ENCODE assay signal across 8 cellular contexts in the genomic region with DNA sequence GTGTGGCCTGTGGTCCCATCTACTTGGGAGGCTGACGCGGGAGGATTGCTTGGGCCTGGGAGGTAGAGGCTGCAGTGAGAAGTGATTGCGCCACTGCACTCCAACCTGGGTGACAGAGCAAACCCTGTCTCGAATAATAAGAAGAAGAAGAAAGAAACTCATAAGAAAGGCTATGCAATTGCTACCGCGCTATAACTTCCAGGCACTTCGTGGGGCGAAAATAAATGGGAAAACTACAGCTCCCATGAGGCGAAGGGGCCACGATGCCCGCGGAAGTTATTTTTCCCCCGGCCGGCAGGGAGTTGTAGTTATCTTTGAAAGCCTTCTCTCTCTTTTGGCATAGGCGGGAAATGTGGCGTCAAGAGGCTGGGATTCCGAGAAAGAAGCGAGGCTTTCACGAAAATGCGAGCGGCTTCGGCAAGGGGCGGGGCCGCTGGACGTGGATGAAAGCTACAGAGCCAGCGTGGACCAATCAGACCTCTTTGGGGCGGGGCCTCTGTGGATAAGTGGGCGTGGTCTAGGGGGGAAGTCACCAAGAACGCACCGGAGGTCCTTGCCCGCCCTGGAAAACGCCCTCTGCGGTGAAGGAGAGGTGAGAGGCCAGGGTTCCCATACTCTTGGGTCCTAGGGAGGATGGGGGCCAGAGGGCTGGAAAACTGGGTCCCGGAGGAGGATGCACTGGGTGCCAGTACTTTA. TPM values are rescaled to one million over a fixed set of nuclear protein-coding genes. Genes with fewer than 3 reads are reported as not detected.
DNase-seq lines count a peak whose midpoint lies in the region; ATAC-seq and TF ChIP-seq lines count a peak whose summit lies in the region.

A gene (plus strand): TSS at position 532 of the 696 bp plus-strand sequence. CDS start 485 bp downstream, outside the sequence.

- peak within 1 kb of the TSS; percentile 92 for H3K9ac ChIP-seq in fibroblast of lung (ENCODE audit: insufficient read depth, low read length)

- H3K27ac ChIP-seq in RWPE1 (peak within 1 kb of the TSS; percentile 91), fibroblast of lung (ENCODE audit: insufficient read depth, low read length) (peak within 1 kb of the TSS; percentile 92)
- H3K27ac ChIP-seq in naive thymus-derived CD4-positive, alpha-beta T cell (ENCODE audit: low read depth, low read length), result peak within 1 kb of the TSS; percentile 92

- H3K9me3 ChIP-seq in fibroblast of lung (ENCODE audit: control insufficient read depth, insufficient read depth, low read depth, low read length), result no peaks in the 10 kb centered on the region
- H3K9me3 ChIP-seq in naive thymus-derived CD4-positive, alpha-beta T cell (ENCODE audit: control insufficient read depth in 2 of 3, low read length in 3 of 3), result no peaks in the 10 kb centered on the region

- peaks cover under 1% of the 10 kb centered on the region for H3K27me3 Mint-ChIP-seq in activated T-helper 17 cell treated with anti-CD3 and anti-CD28 coated beads, Interleukin-2, amount 50 U/mL, for 72 hours
- H3K27me3 Mint-ChIP-seq in naive thymus-derived CD4-positive, alpha-beta T cell, result peaks cover under 1 to 11% (median 2%) of the 10 kb centered on the region in 5 donors
- H3K27me3 Mint-ChIP-seq in stimulated activated naive B cell treated with anti-CD40 and anti-IgM and Interleukin-4, amounts not matched to agents 10 μg/mL and 1 μg/mL and 100 μg/mL, for 72 hours, result peaks cover 18 to 27% of the 10 kb centered on the region in 2 donors

- H3K4me1 ChIP-seq in fibroblast of lung (ENCODE audit: control insufficient read depth, extremely low read depth, insufficient read depth, low read length), result no peaks in the 10 kb centered on the region
- H3K4me1 ChIP-seq in naive thymus-derived CD4-positive, alpha-beta T cell (ENCODE audit: control insufficient read depth in 2 of 2, insufficient read depth in 2 of 2, low read length in 2 of 2), result peaks cover 11 to 12% of the 10 kb centered on the region in 2 donors

- H3K36me3 Mint-ChIP-seq in activated T-helper 17 cell treated with anti-CD3 and anti-CD28 coated beads, Interleukin-2, amount 50 U/mL, for 72 hours (ENCODE audit: low read depth), result peaks cover 41% of the 10 kb centered on the region
- peaks cover 0 to 22% (median 7%) of the 10 kb centered on the region in 5 donors for H3K36me3 Mint-ChIP-seq in naive thymus-derived CD4-positive, alpha-beta T cell
- peaks cover 17 to 29% of the 10 kb centered on the region in 2 donors for H3K36me3 Mint-ChIP-seq in stimulated activated naive B cell treated with anti-CD40 and anti-IgM and Interleukin-4, amounts not matched to agents 10 μg/mL and 1 μg/mL and 100 μg/mL, for 72 hours

- DNase-seq in DMS53 treated with DMSO at 0.1 percent for 48 hours (lab: John Stamatoyannopoulos, UW; ENCODE audit: unreplicated experiment) (peak; percentile 92), LNCaP clone FGC (ENCODE audit: low read depth) (peak; percentile 82), RWPE1 (ENCODE audit: low spot score) (peak; percentile 99), fibroblast of lung (ENCODE audit: low read depth in 2 of 2) (peak; percentile 97 to 99)
- DNase-seq in naive thymus-derived CD4-positive, alpha-beta T cell, result peak; percentile 92 to 99 (median 98)
- peak; percentile 95 for DNase-seq in stimulated activated naive B cell treated with anti-CD40 and anti-IgM and Interleukin-4, amounts not matched to agents 10 μg/mL and 1 μg/mL and 100 μg/mL, for 72 hours

- no peaks in the 10 kb centered on the region for H3K27me3 ChIP-seq in fibroblast of lung (ENCODE audit: control insufficient read depth, insufficient read depth, low read length)
- H3K27me3 ChIP-seq in naive thymus-derived CD4-positive, alpha-beta T cell (ENCODE audit: control insufficient read depth in 2 of 2, insufficient read depth in 2 of 2, low read length in 2 of 2), result peaks cover 2 to 4% of the 10 kb centered on the region in 2 donors

- POLR2A ChIA-PET in RWPE1 (lab: Yijun Ruan, JAX; ENCODE audit: low non-redundant PET), result interaction anchor here (0.6 kb wide), 1 partner anchor 93 kb away, joined by 3 read pairs; a partner anchor contains a TSS
- POLR2A ChIA-PET in naive thymus-derived CD4-positive, alpha-beta T cell (lab: Charles Lee), result interaction anchor here (0.5 to 2.8 kb wide), 9 partner anchors 26 to 975 kb away, joined by 3 to 10 read pairs (median 5); a partner anchor contains a TSS

- TF ChIP-seq CTCF in LNCaP clone FGC (IDR thresholded peaks at IDR 0.05; ENCODE audit: control insufficient read depth, extremely low read depth, insufficient read depth) (peak; percentile 17; the same call in 1 of the 2 replicates), RWPE1 (conservative IDR thresholded peaks at IDR 0.05; ENCODE audit: low read depth) (no peak), fibroblast of lung (conservative IDR thresholded peaks at IDR 0.05 in 1 of 2, IDR thresholded peaks at IDR 0.05 in 1 of 2; ENCODE audit: low read depth in 1 of 2, low read length in 2 of 2) (peak; percentile 32 to 38)

- H3K9me3 Mint-ChIP-seq in activated T-helper 17 cell treated with anti-CD3 and anti-CD28 coated beads, Interleukin-2, amount 50 U/mL, for 72 hours, result no peaks in the 10 kb centered on the region
- H3K9me3 Mint-ChIP-seq in naive thymus-derived CD4-positive, alpha-beta T cell, result no peaks in the 10 kb centered on the region
- H3K9me3 Mint-ChIP-seq in stimulated activated naive B cell treated with anti-CD40 and anti-IgM and Interleukin-4, amounts not matched to agents 10 μg/mL and 1 μg/mL and 100 μg/mL, for 72 hours, result no peaks in the 10 kb centered on the region

- peaks cover 5% of the 10 kb centered on the region for H3K36me3 ChIP-seq in fibroblast of lung (ENCODE audit: control insufficient read depth, insufficient read depth, low read length)
- peaks cover 0 to 18% (median 6%) of the 10 kb centered on the region in 3 experiments for H3K36me3 ChIP-seq in naive thymus-derived CD4-positive, alpha-beta T cell (ENCODE audit: control insufficient read depth in 2 of 3, insufficient read depth in 3 of 3, low read length in 3 of 3)

- intact Hi-C loops in naive thymus-derived CD4-positive, alpha-beta T cell (cut with micrococcal nuclease), result loop anchor here (1.0 to 5.0 kb wide), 12 partner anchors 25 to 185 kb away; a partner anchor contains a TSS

- peak within 1 kb of the TSS; percentile 98 for H3K4me2 ChIP-seq in fibroblast of lung (ENCODE audit: extremely low read depth, insufficient read depth, low read length)

- no peaks in the 10 kb centered on the region for H4K20me1 ChIP-seq in fibroblast of lung (ENCODE audit: control insufficient read depth, extremely low read depth, insufficient read depth, low read length)

- H3K4me3 ChIP-seq in LNCaP clone FGC (ENCODE audit: low read depth, low read length) (peak within 1 kb of the TSS; percentile 81), fibroblast of lung (replicated peaks in 1 of 4; ENCODE audit: control extremely low read depth in 1 of 4, insufficient read depth in 1 of 4, low read depth in 3 of 4, low read length in 4 of 4) (peak within 1 kb of the TSS; percentile 79 to 100 (median 93))
- peak within 1 kb of the TSS; percentile 92 for H3K4me3 ChIP-seq in naive thymus-derived CD4-positive, alpha-beta T cell (ENCODE audit: low read length)

- peaks cover 18% of the 10 kb centered on the region for H3K4me1 Mint-ChIP-seq in activated T-helper 17 cell treated with anti-CD3 and anti-CD28 coated beads, Interleukin-2, amount 50 U/mL, for 72 hours
- peaks cover 14 to 44% (median 32%) of the 10 kb centered on the region in 7 donors for H3K4me1 Mint-ChIP-seq in naive thymus-derived CD4-positive, alpha-beta T cell
- peaks cover 18 to 52% of the 10 kb centered on the region in 2 donors for H3K4me1 Mint-ChIP-seq in stimulated activated naive B cell treated with anti-CD40 and anti-IgM and Interleukin-4, amounts not matched to agents 10 μg/mL and 1 μg/mL and 100 μg/mL, for 72 hours

- CTCF ChIA-PET in RWPE1 (lab: Yijun Ruan, JAX), result interaction anchor here (0.6 kb wide), 3 partner anchors 34 to 94 kb away, joined by 3 to 4 read pairs (median 3); a partner anchor contains a TSS
- CTCF ChIA-PET in naive thymus-derived CD4-positive, alpha-beta T cell (lab: Charles Lee), result interaction anchor here (0.8 to 0.9 kb wide), 2 partner anchors 28 to 66 kb away, joined by 3 to 4 read pairs; a partner anchor contains a TSS

- peak within 1 kb of the TSS; percentile 80 for H2AFZ ChIP-seq in fibroblast of lung (ENCODE audit: low read length)

- H3K4me3 Mint-ChIP-seq in activated T-helper 17 cell treated with anti-CD3 and anti-CD28 coated beads, Interleukin-2, amount 50 U/mL, for 72 hours, result peak within 1 kb of the TSS; percentile 96
- peak within 1 kb of the TSS; percentile 87 to 100 (median 98) for H3K4me3 Mint-ChIP-seq in naive thymus-derived CD4-positive, alpha-beta T cell
- peak within 1 kb of the TSS; percentile 96 to 100 for H3K4me3 Mint-ChIP-seq in stimulated activated naive B cell treated with anti-CD40 and anti-IgM and Interleukin-4, amounts not matched to agents 10 μg/mL and 1 μg/mL and 100 μg/mL, for 72 hours

- peaks cover 17% of the 10 kb centered on the region for H3K79me2 ChIP-seq in fibroblast of lung (ENCODE audit: control insufficient read depth, insufficient read depth, low read length)

- peak within 1 kb of the TSS; percentile 98 for H3K27ac Mint-ChIP-seq in activated T-helper 17 cell treated with anti-CD3 and anti-CD28 coated beads, Interleukin-2, amount 50 U/mL, for 72 hours
- H3K27ac Mint-ChIP-seq in naive thymus-derived CD4-positive, alpha-beta T cell, result peak within 1 kb of the TSS; percentile 78 to 100 (median 98)
- H3K27ac Mint-ChIP-seq in stimulated activated naive B cell treated with anti-CD40 and anti-IgM and Interleukin-4, amounts not matched to agents 10 μg/mL and 1 μg/mL and 100 μg/mL, for 72 hours, result peak within 1 kb of the TSS; percentile 95

- peak; percentile 81 for ATAC-seq in GM21825 (IDR thresholded peaks at IDR 0.05; ENCODE audit: unreplicated experiment)
- peak; percentile 98 for ATAC-seq in activated T-helper 17 cell treated with anti-CD3 and anti-CD28 coated beads, Interleukin-2, amount 50 U/mL, for 72 hours (replicated peaks)
- ATAC-seq in naive thymus-derived CD4-positive, alpha-beta T cell, result peak; percentile 100
- ATAC-seq in stimulated activated naive B cell treated with anti-CD40 and anti-IgM and Interleukin-4, amounts not matched to agents 10 μg/mL and 1 μg/mL and 100 μg/mL, for 72 hours (replicated peaks), result peak; percentile 97 to 99

RNA-seq across cellular contexts. Expression of the gene that starts here (rescaled TPM):
- total RNA-seq in activated T-helper 17 cell treated with anti-CD3 and anti-CD28 coated beads, Interleukin-2, amount 50 U/mL, for 72 hours, result 100 to 1,000 TPM; 158 to 184 TPM
- total RNA-seq in fibroblast of lung, result 130 and 137 TPM in 2 replicates
- 101 and 129 TPM in 2 replicates for polyA plus RNA-seq in fibroblast of lung
- 179 and 237 TPM in 2 replicates for polyA plus RNA-seq in fibroblast of lung (2012)
- polyA minus RNA-seq in fibroblast of lung (ENCODE audit: low replicate concordance), result 127 and 321 TPM in 2 replicates
- total RNA-seq in naive thymus-derived CD4-positive, alpha-beta T cell, result 100 to 1,000 TPM; 128 to 252 (median 142) TPM
- polyA plus RNA-seq in naive thymus-derived CD4-positive, alpha-beta T cell, result 100 to 1,000 TPM in 1 of 2 donors, 10 to 100 TPM in 1; 70.5 to 150 TPM

Comparison
In these comparisons a context has a peak if more than half of its experiments do, and no peak if none do; other contexts are left out.
1. Peak in every context shown above with its lines: DNase-seq, ATAC-seq, H3K4me3 ChIP-seq and H3K27ac ChIP-seq.